In genomic region chr7:55441002-55441401, GRCh38 we compare ENCODE assay signal across 25 cellular contexts.
"Had no signal": no experiment of that assay in that cellular context is flagged by ENCODE, and none has a peak within 500 bp of the region (broad histone marks: within the 10 kb centered on the region; RNA-seq: fewer than 3 reads in every experiment).

No MANE protein-coding gene starts in this region.

- H3K4me3 ChIP-seq: dorsolateral prefrontal cortex, lower lobe of right lung, mucosa of descending colon, pancreas, smooth muscle cell, testis, tibial nerve, upper lobe of left lung had no signal

- DNase-seq: effector CD4-positive, alpha-beta T cell; left ventricle myocardium superior; lower lobe of right lung; mucosa of descending colon; naive B cell; pancreas; retina; stimulated activated CD4-positive, alpha-beta T cell treated with anti-CD3 and anti-CD28 coated beads, Interleukin-12 subunit alpha, Interleukin-12 subunit beta, amount 100 ng/mL, for 4 hours; stimulated activated CD4-positive, alpha-beta T cell treated with anti-CD3 and anti-CD28 coated beads, Interleukin-1b, Interleukin-23, amount 100 ng/mL, for 48 hours; stimulated activated CD4-positive, alpha-beta T cell treated with anti-CD3 and anti-CD28 coated beads, Interleukin-4, amount 100 ng/mL, for 1 hour; stimulated activated naive CD8-positive, alpha-beta T cell treated with anti-CD3 and anti-CD28 coated beads, Interleukin-15, Interleukin-2, amounts not matched to agents 100 U/mL and 50 U/mL, for 24 hours; substantia nigra; testis had no signal

- H3K36me3 ChIP-seq: lower lobe of right lung, neutrophil, pancreas, tibial nerve, upper lobe of left lung had no signal

- H3K4me3 Mint-ChIP-seq: natural killer cell treated with Interleukin-12 subunit alpha and Interleukin-12 subunit beta and Interleukin-15 and Interleukin-18, amount 100 ng/mL, for 72 hours; neural crest cell; stimulated activated effector memory CD8-positive, alpha-beta T cell treated with anti-CD3 and anti-CD28 coated beads, Interleukin-12 subunit alpha, Interleukin-12 subunit beta, amount 100 ng/mL, for 72 hours had no signal

- H3K27ac ChIP-seq: lower lobe of right lung, neutrophil, pancreas, testis, tibial nerve, upper lobe of left lung had no signal

- H3K4me2 ChIP-seq: smooth muscle cell had no signal

- ATAC-seq: mucosa of descending colon, pancreas, sciatic nerve had no signal

- H3K27me3 Mint-ChIP-seq: natural killer cell treated with Interleukin-12 subunit alpha and Interleukin-12 subunit beta and Interleukin-15 and Interleukin-18, amount 100 ng/mL, for 72 hours had no signal

- H3K9me3 ChIP-seq: lower lobe of right lung, mucosa of descending colon, neutrophil, pancreas, testis, tibial nerve, upper lobe of left lung had no signal

- H3K4me1 ChIP-seq: lower lobe of right lung, pancreas, testis, tibial nerve, upper lobe of left lung had no signal

- FAIRE-seq: colon, keratinocyte, pancreas, urothelium cell line had no signal

- H3K27me3 ChIP-seq: dorsolateral prefrontal cortex, neutrophil, pancreas, testis, tibial nerve, upper lobe of left lung had no signal

- H3K27ac Mint-ChIP-seq: natural killer cell treated with Interleukin-12 subunit alpha and Interleukin-12 subunit beta and Interleukin-15 and Interleukin-18, amount 100 ng/mL, for 72 hours; stimulated activated effector memory CD8-positive, alpha-beta T cell treated with anti-CD3 and anti-CD28 coated beads, Interleukin-12 subunit alpha, Interleukin-12 subunit beta, amount 100 ng/mL, for 72 hours had no signal

- H3K36me3 Mint-ChIP-seq: naive B cell; natural killer cell treated with Interleukin-12 subunit alpha and Interleukin-12 subunit beta and Interleukin-15 and Interleukin-18, amount 100 ng/mL, for 72 hours; stimulated activated effector memory CD8-positive, alpha-beta T cell treated with anti-CD3 and anti-CD28 coated beads, Interleukin-12 subunit alpha, Interleukin-12 subunit beta, amount 100 ng/mL, for 72 hours had no signal
